In the genomic region with DNA sequence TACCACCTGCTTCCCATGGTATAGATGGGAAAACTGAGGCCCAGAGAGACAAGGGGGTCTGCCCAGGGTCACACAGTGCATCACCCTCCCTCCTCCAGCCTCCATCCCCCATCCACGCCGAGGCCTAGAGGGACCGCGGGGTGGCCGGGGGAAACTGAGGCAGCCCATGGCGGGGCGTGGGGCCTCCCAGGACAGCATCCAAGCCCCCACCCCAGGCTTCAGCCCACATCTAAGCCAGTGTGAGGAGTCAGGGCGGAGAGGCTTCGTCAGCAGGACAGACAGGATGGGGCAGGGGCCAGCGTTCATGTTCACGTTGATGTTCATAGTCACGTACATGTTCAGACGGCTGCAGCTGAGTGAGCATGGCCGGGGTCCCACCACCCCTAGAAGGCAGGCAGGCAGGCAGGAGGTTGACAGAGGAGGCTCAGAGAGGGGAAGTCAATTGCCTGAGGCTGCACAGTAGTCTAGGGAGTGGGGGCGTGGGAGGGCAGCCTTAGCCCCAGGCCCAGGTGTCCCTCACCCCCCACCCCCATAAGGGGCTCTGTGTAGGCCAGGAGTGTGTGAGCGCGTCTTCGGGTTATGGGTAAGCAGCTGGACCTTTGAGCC, we compare ENCODE assay signal across 18 cellular contexts. TPM values are rescaled to one million over a fixed set of nuclear protein-coding genes. Genes with fewer than 3 reads are reported as not detected.
DNase-seq lines count a peak whose midpoint lies in the region; ATAC-seq, FAIRE-seq and TF ChIP-seq lines count a peak whose summit lies in the region.
"Had no signal": no experiment of that assay in that cellular context is flagged by ENCODE, and none has a peak within 500 bp of the region (broad histone marks: within the 10 kb centered on the region; RNA-seq: fewer than 3 reads in every experiment).

No MANE protein-coding gene starts in this region.

- H3K27ac ChIP-seq in right cardiac atrium (ENCODE audit: low read length) (peak overlapping the region; percentile 49), esophagus muscularis mucosa (replicated peaks in 1 of 4) (peak overlapping the region; percentile 84 to 91 (median 89)), psoas muscle (peak overlapping the region; percentile 71)

- H3K9me3 ChIP-seq in right cardiac atrium (ENCODE audit: control insufficient read depth, low read length) (no peaks in the 10 kb centered on the region), esophagus muscularis mucosa (no peaks in the 10 kb centered on the region), psoas muscle (no peaks in the 10 kb centered on the region)

- peaks cover 38 to 84% (median 73%) of the 10 kb centered on the region in 4 donors for H3K36me3 ChIP-seq in esophagus muscularis mucosa
- H3K36me3 ChIP-seq in psoas muscle (ENCODE audit: insufficient read depth in 1 of 2, low read depth in 1 of 2): peaks cover 7 to 70% of the 10 kb centered on the region in 2 donors

- no peak for TF ChIP-seq POLR2A in esophagus muscularis mucosa (IDR thresholded peaks at IDR 0.05; ENCODE audit: low read depth)

- 68% methylated on average over 18 of the region's 18 CpGs for WGBS in right cardiac atrium
- 62% methylated on average over 16 of the region's 18 CpGs for WGBS in esophagus muscularis mucosa
- 76 to 82% (median 80%) methylated on average over 14 to 18 of the region's 18 CpGs for WGBS in psoas muscle, 3 donors

- TF ChIP-seq CTCF in esophagus muscularis mucosa (IDR thresholded peaks at IDR 0.05) (no peak), psoas muscle (IDR thresholded peaks at IDR 0.05) (no peak)

- DNase-seq in right cardiac atrium (no peak), cardiac septum (ENCODE audit: low spot score) (no peak), esophagus muscularis mucosa (ENCODE audit: extremely low spot score) (no peak), psoas muscle (no peak), frontal cortex (ENCODE audit: low spot score in 2 of 2) (no peak)
- DNase-seq in activated CD4-positive, alpha-beta T cell treated with anti-CD3 and anti-CD28 coated beads, Interleukin-2, amount 50 U/mL, for 4 hours: no peak
- DNase-seq: activated CD8-positive, alpha-beta memory T cell treated with anti-CD3 and anti-CD28 coated beads, Interleukin-2, amount 50 U/mL, for 4 hours; DMS153; effector memory CD8-positive, alpha-beta T cell; hippocampal formation; NCI-H1092; NCI-H524; SHP77; trophoblast cell had no signal

- H3K27me3 ChIP-seq in right cardiac atrium (ENCODE audit: control insufficient read depth, insufficient read depth): no peaks in the 10 kb centered on the region
- H3K27me3 ChIP-seq in esophagus muscularis mucosa: no peaks in the 10 kb centered on the region
- H3K27me3 ChIP-seq in psoas muscle (ENCODE audit: insufficient read depth in 3 of 3, low read length in 2 of 3): no peaks in the 10 kb centered on the region

- ATAC-seq in right cardiac atrium: no peak
- ATAC-seq in psoas muscle: no peak
- ATAC-seq in HG03095 (IDR thresholded peaks at IDR 0.05; ENCODE audit: unreplicated experiment): no peak
- ATAC-seq in HG02588 (IDR thresholded peaks at IDR 0.05; ENCODE audit: unreplicated experiment): no peak
- ATAC-seq: effector memory CD8-positive, alpha-beta T cell had no signal

- intact Hi-C loops in right cardiac atrium (cut with DNase I): no loop called here
- intact Hi-C loops in cardiac septum (cut with DNase I): no loop called here
- intact Hi-C loops in esophagus muscularis mucosa (cut with DNase I): no loop called here
- intact Hi-C loops in psoas muscle (cut with DNase I): no loop called here

- FAIRE-seq in frontal cortex (lab: Jason Lieb, UNC): no peak

- TF ChIP-seq EP300 in esophagus muscularis mucosa (IDR thresholded peaks at IDR 0.05): no peak

- H3K4me3 ChIP-seq in right cardiac atrium (ENCODE audit: low read length) (no peak overlapping the region), esophagus muscularis mucosa (no peak overlapping the region), psoas muscle (no peak overlapping the region)

- H3K4me1 ChIP-seq in right cardiac atrium (ENCODE audit: control insufficient read depth, insufficient read depth, low read length) (peaks cover 12% of the 10 kb centered on the region), esophagus muscularis mucosa (peaks cover 35 to 94% (median 84%) of the 10 kb centered on the region in 4 donors), psoas muscle (peaks cover 28% of the 10 kb centered on the region)

RNA-seq across cellular contexts. Expression of gene SMIM24, which starts 23.3 kb away (rescaled TPM):
- total RNA-seq in right cardiac atrium: not detected
- not detected for polyA plus RNA-seq in right cardiac atrium
- total RNA-seq in cardiac septum: not detected
- not detected for total RNA-seq in esophagus muscularis mucosa
- total RNA-seq in psoas muscle: not detected
- under 1 TPM; 0.10 to 0.53 (median 0.49) TPM for polyA plus RNA-seq in psoas muscle
- not detected for total RNA-seq in frontal cortex
- total RNA-seq: HT1080 had no signal

RNA-seq across cellular contexts. Expression of gene SMIM44, which starts 26.2 kb away (rescaled TPM):
- not detected for total RNA-seq in right cardiac atrium
- not detected for polyA plus RNA-seq in right cardiac atrium
- total RNA-seq in cardiac septum: not detected
- total RNA-seq in esophagus muscularis mucosa: not detected
- total RNA-seq in psoas muscle: not detected
- not detected for polyA plus RNA-seq in psoas muscle
- total RNA-seq in frontal cortex: not detected
- total RNA-seq: HT1080, mesenteric fat pad had no signal

RNA-seq across cellular contexts. Expression of gene DOHH, which starts 43.4 kb away (rescaled TPM):
- total RNA-seq in right cardiac atrium (10 to 100 TPM in 3 of 4 donors, 1 to 10 TPM in 1; 9.8 to 14.2 (median 11.4) TPM), cardiac septum (11.1 TPM), esophagus muscularis mucosa (10 to 100 TPM; 19.5 to 37.5 (median 25.8) TPM), psoas muscle (10 to 100 TPM; 11.5 to 21.8 (median 17.1) TPM), frontal cortex (11.8 TPM)
- polyA plus RNA-seq in right cardiac atrium (14.8 TPM), psoas muscle (10 to 100 TPM; 22.3 to 54.3 (median 45.3) TPM)

RNA-seq across cellular contexts. Expression of gene FZR1, which starts 49.1 kb away (rescaled TPM):
- total RNA-seq in right cardiac atrium: 10 to 100 TPM; 18.6 to 23.3 (median 21.8) TPM
- 14.3 TPM for polyA plus RNA-seq in right cardiac atrium
- 23.8 TPM for total RNA-seq in cardiac septum
- 10 to 100 TPM; 15.8 to 41.2 (median 31.4) TPM for total RNA-seq in esophagus muscularis mucosa
- 10 to 100 TPM; 24.3 to 25.8 (median 25.1) TPM for total RNA-seq in psoas muscle
- polyA plus RNA-seq in psoas muscle: 10 to 100 TPM; 12.8 to 20.3 (median 13.7) TPM
- total RNA-seq in frontal cortex: 31.0 TPM
